Comparison of ENCODE assay signal across 9 cellular contexts in the genomic region with DNA sequence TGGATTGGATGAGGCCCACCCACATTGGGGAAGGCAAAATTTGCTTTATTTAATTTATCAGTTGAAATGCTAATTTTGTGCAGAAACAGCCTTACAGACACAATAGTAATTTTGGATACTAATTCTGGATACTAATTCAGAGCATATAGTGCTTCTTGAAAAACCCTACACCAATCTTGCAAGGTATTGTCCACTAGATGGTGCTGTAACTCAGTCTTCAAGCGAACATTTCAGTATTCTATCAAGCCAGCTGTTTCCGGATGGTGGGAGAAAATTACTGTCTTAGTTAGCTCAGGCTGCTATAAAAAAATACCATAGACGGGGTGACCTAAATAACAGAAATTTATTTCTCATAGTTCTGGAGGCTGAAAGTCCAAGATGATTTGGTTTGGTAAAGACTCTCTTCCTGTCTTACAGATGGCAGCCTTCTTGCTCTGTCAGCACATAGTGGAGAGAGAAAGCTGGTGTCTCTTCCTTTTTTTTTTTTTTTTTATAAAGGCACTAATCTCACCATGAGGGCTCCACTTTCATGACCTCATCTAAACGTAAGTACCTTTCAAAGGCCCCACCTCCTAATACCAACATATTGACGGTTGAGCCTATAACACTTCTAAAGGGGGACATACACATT.
DNase-seq lines count a peak whose midpoint lies in the region; ATAC-seq, FAIRE-seq and TF ChIP-seq lines count a peak whose summit lies in the region.
"Had no signal": no experiment of that assay in that cellular context is flagged by ENCODE, and none has a peak within 500 bp of the region (broad histone marks: within the 10 kb centered on the region; RNA-seq: fewer than 3 reads in every experiment).

No MANE protein-coding gene starts in this region.

- POLR2A ChIA-PET in activated CD4-positive, alpha-beta memory T cell treated with anti-CD3 and anti-CD28 coated beads, Interleukin-2, amount 10 ng/mL, durations not matched to agents 7 days and 5 days (lab: Charles Lee): no interaction called here

- no peaks in the 10 kb centered on the region for H3K4me1 Mint-ChIP-seq in activated CD4-positive, alpha-beta memory T cell treated with anti-CD3 and anti-CD28 coated beads, Interleukin-2, amount 10 ng/mL, durations not matched to agents 7 days and 5 days

- H3K27ac Mint-ChIP-seq in activated CD4-positive, alpha-beta memory T cell treated with anti-CD3 and anti-CD28 coated beads, Interleukin-2, amount 10 ng/mL, durations not matched to agents 7 days and 5 days: no peak overlapping the region
- H3K27ac Mint-ChIP-seq: dendritic cell treated with granulocyte-macrophage colony-stimulating factor and Interleukin-4, amounts not matched to agents 40 ng/mL and 50 ng/mL, for 4 days had no signal

- DNase-seq in D721Med (ENCODE audit: insufficient read length, low spot score) (peak; percentile 8), RCC 7860 (ENCODE audit: low spot score) (peak; percentile 65), globus pallidus (ENCODE audit: low spot score) (peak; percentile 25), NCI-H2107 (lab: John Stamatoyannopoulos, UW) (no peak), Ammon's horn (ENCODE audit: low spot score) (no peak)
- no peak for DNase-seq in activated CD4-positive, alpha-beta memory T cell treated with anti-CD3 and anti-CD28 coated beads, Interleukin-2, amount 10 ng/mL, durations not matched to agents 7 days and 5 days

- FAIRE-seq in D721Med (lab: Jason Lieb, UNC) (peak; percentile 96), RCC 7860 (lab: Jason Lieb, UNC) (peak; percentile 77)

- TF ChIP-seq CTCF in D721Med (IDR thresholded peaks at IDR 0.05; ENCODE audit: insufficient read depth, missing control alignments): peak; percentile 67

- CTCF ChIA-PET in activated CD4-positive, alpha-beta memory T cell treated with anti-CD3 and anti-CD28 coated beads, Interleukin-2, amount 10 ng/mL, durations not matched to agents 7 days and 5 days (lab: Charles Lee): no interaction called here

- no peak overlapping the region for H3K4me3 Mint-ChIP-seq in activated CD4-positive, alpha-beta memory T cell treated with anti-CD3 and anti-CD28 coated beads, Interleukin-2, amount 10 ng/mL, durations not matched to agents 7 days and 5 days
- H3K4me3 Mint-ChIP-seq: dendritic cell treated with granulocyte-macrophage colony-stimulating factor and Interleukin-4, amounts not matched to agents 40 ng/mL and 50 ng/mL, for 4 days had no signal

- H3K27me3 Mint-ChIP-seq in activated CD4-positive, alpha-beta memory T cell treated with anti-CD3 and anti-CD28 coated beads, Interleukin-2, amount 10 ng/mL, durations not matched to agents 7 days and 5 days: no peaks in the 10 kb centered on the region
- H3K27me3 Mint-ChIP-seq: dendritic cell treated with granulocyte-macrophage colony-stimulating factor and Interleukin-4, amounts not matched to agents 40 ng/mL and 50 ng/mL, for 4 days had no signal

- ATAC-seq in HG03432 (IDR thresholded peaks at IDR 0.05; ENCODE audit: unreplicated experiment) (peak; percentile 77), GM21529 (IDR thresholded peaks at IDR 0.05; ENCODE audit: unreplicated experiment) (no peak)

- peaks cover 7% of the 10 kb centered on the region for H3K9me3 Mint-ChIP-seq in activated CD4-positive, alpha-beta memory T cell treated with anti-CD3 and anti-CD28 coated beads, Interleukin-2, amount 10 ng/mL, durations not matched to agents 7 days and 5 days

- H3K36me3 Mint-ChIP-seq in activated CD4-positive, alpha-beta memory T cell treated with anti-CD3 and anti-CD28 coated beads, Interleukin-2, amount 10 ng/mL, durations not matched to agents 7 days and 5 days (ENCODE audit: low read depth): no peaks in the 10 kb centered on the region

Comparison
In these comparisons a context has a peak if more than half of its experiments do, and no peak if none do; other contexts are left out.
1. DNase-seq: peak in D721Med (single experiment), RCC 7860 (single experiment) and globus pallidus (single experiment); none in activated CD4-positive, alpha-beta memory T cell treated with anti-CD3 and anti-CD28 coated beads, Interleukin-2, amount 10 ng/mL, durations not matched to agents 7 days and 5 days (single experiment), NCI-H2107 (single experiment) and Ammon's horn (single experiment).